Comparison of ENCODE assay signal across 15 cellular contexts in genomic region chr2:12606472-12607000, GRCh38.
A peak's percentile ranks its signal among the peaks of the same experiment; 100 is the strongest.
DNase-seq lines count a peak whose midpoint lies in the region; ATAC-seq, FAIRE-seq and TF ChIP-seq lines count a peak whose summit lies in the region.
"Had no signal": no experiment of that assay in that cellular context is flagged by ENCODE, and none has a peak within 500 bp of the region (broad histone marks: within the 10 kb centered on the region; RNA-seq: fewer than 3 reads in every experiment).

No MANE protein-coding gene starts in this region.

- peak overlapping the region; percentile 18 for H2AFZ ChIP-seq in astrocyte (ENCODE audit: low read depth, low read length)

- H3K9me3 Mint-ChIP-seq in astrocyte (ENCODE audit: unreplicated experiment), result no peaks in the 10 kb centered on the region

- no peak for DNase-seq in Right ventricle myocardium superior
- DNase-seq in cardiac septum (ENCODE audit: low spot score), result no peak
- peak; percentile 57 for DNase-seq in astrocyte (ENCODE audit: low read depth)
- peak; percentile 65 for DNase-seq in iris pigment epithelial cell (ENCODE audit: low read depth)
- no peak for DNase-seq in DMS79 (lab: John Stamatoyannopoulos, UW)
- no peak for DNase-seq in OCI-M2 (lab: John Stamatoyannopoulos, UW; ENCODE audit: unreplicated experiment)
- DNase-seq: activated CD4-positive, CD25-positive, alpha-beta regulatory T cell treated with anti-CD3 and anti-CD28 coated beads, Interleukin-2, amount 50 U/mL, for 72 hours; H7; stimulated activated CD8-positive, alpha-beta memory T cell treated with anti-CD3 and anti-CD28 coated beads, Interleukin-4, amount 100 ng/mL, for 48 hours had no signal

- no peaks in the 10 kb centered on the region for H3K9me3 ChIP-seq in astrocyte (ENCODE audit: insufficient read depth, low read depth, low read length)
- H3K9me3 ChIP-seq: BLaER1 treated with 17β-estradiol and CSF1 and Interleukin-3, amounts not matched to agents 10 nM and 100 nM; prostate gland had no signal

- H3K4me3 ChIP-seq in astrocyte (ENCODE audit: insufficient read depth, low read depth, low read length), result no peak overlapping the region
- H3K4me3 ChIP-seq: BLaER1 treated with 17β-estradiol and CSF1 and Interleukin-3, amounts not matched to agents 10 nM and 100 nM; prostate gland had no signal

- H3K36me3 Mint-ChIP-seq in astrocyte (ENCODE audit: low read depth, unreplicated experiment), result no peaks in the 10 kb centered on the region

- peaks cover 10% of the 10 kb centered on the region for H3K4me1 ChIP-seq in astrocyte (ENCODE audit: insufficient read depth, low read length)
- H3K4me1 ChIP-seq: prostate gland had no signal

- peak overlapping the region; percentile 26 for H3K27ac ChIP-seq in astrocyte (ENCODE audit: low read depth, low read length)
- H3K27ac ChIP-seq: BLaER1 treated with 17β-estradiol and CSF1 and Interleukin-3, amounts not matched to agents 10 nM and 100 nM; prostate gland had no signal

- H3K9ac ChIP-seq in astrocyte (ENCODE audit: low read length), result peak overlapping the region; percentile 34
- H3K9ac ChIP-seq: BLaER1 treated with 17β-estradiol and CSF1 and Interleukin-3, amounts not matched to agents 10 nM and 100 nM had no signal

- TF ChIP-seq POLR2A in GM18505 (IDR thresholded peaks at IDR 0.05; ENCODE audit: borderline replicate concordance, extremely low read depth, insufficient read depth, insufficient read length), result no peak

- peak overlapping the region; percentile 73 for H3K4me2 ChIP-seq in astrocyte (ENCODE audit: low read length)

- no peaks in the 10 kb centered on the region for H3K79me2 ChIP-seq in astrocyte (ENCODE audit: insufficient read depth, low read length)

- FAIRE-seq in astrocyte (lab: Jason Lieb, UNC), result peak; percentile 60
- FAIRE-seq: GM18507 had no signal

- no peak overlapping the region for H3K4me3 Mint-ChIP-seq in astrocyte (ENCODE audit: unreplicated experiment)
- H3K4me3 Mint-ChIP-seq: IgD-negative memory B cell had no signal

- H4K20me1 ChIP-seq in astrocyte (ENCODE audit: insufficient read depth, low read length), result no peaks in the 10 kb centered on the region
- H4K20me1 ChIP-seq: BLaER1 treated with 17β-estradiol and CSF1 and Interleukin-3, amounts not matched to agents 10 nM and 100 nM had no signal

- H3K27me3 Mint-ChIP-seq in astrocyte (ENCODE audit: low read depth, unreplicated experiment), result peaks cover 3% of the 10 kb centered on the region

- TF ChIP-seq CTCF in astrocyte (IDR thresholded peaks at IDR 0.05; ENCODE audit: insufficient read depth, low read depth, low read length), result no peak

- peaks cover 33% of the 10 kb centered on the region for H3K4me1 Mint-ChIP-seq in astrocyte (ENCODE audit: low read depth, unreplicated experiment)

- no peaks in the 10 kb centered on the region for H3K27me3 ChIP-seq in astrocyte (ENCODE audit: insufficient read depth, low read length)
- H3K27me3 ChIP-seq: BLaER1 treated with 17β-estradiol and CSF1 and Interleukin-3, amounts not matched to agents 10 nM and 100 nM had no signal

- peak; percentile 56 for ATAC-seq in Right ventricle myocardium superior (ENCODE audit: poor library complexity)
- no peak for ATAC-seq in GM18505 (IDR thresholded peaks at IDR 0.05; ENCODE audit: unreplicated experiment)
- no peak for ATAC-seq in HG03565 (IDR thresholded peaks at IDR 0.05; ENCODE audit: unreplicated experiment)

- H3K36me3 ChIP-seq in astrocyte (ENCODE audit: insufficient read depth, low read length), result no peaks in the 10 kb centered on the region
- H3K36me3 ChIP-seq: BLaER1 treated with 17β-estradiol and CSF1 and Interleukin-3, amounts not matched to agents 10 nM and 100 nM; prostate gland had no signal

- H3K27ac Mint-ChIP-seq in astrocyte (ENCODE audit: unreplicated experiment), result peak overlapping the region; percentile 76
- H3K27ac Mint-ChIP-seq: IgD-negative memory B cell had no signal

- intact Hi-C loops in Right ventricle myocardium superior (cut with DNase I) (no loop called here), cardiac septum (cut with DNase I) (no loop called here)

Comparison
In these comparisons a context has a peak if more than half of its experiments do, and no peak if none do; other contexts are left out.
1. DNase-seq: peak in astrocyte (single experiment) and iris pigment epithelial cell (single experiment); none in Right ventricle myocardium superior (single experiment), cardiac septum (single experiment), DMS79 (single experiment) and OCI-M2 (single experiment).